23 cellular contexts compared by ENCODE assay signal in genomic region chr3:46131884-46132478, GRCh38.
"Had no signal": no experiment of that assay in that cellular context is flagged by ENCODE, and none has a peak within 500 bp of the region (broad histone marks: within the 10 kb centered on the region; RNA-seq: fewer than 3 reads in every experiment).

No MANE protein-coding gene starts in this region.

- ATAC-seq: effector memory CD8-positive, alpha-beta T cell; gastrocnemius medialis; psoas muscle; right cardiac atrium; stimulated activated naive B cell treated with anti-CD40 and anti-IgM and Interleukin-4, amounts not matched to agents 10 μg/mL and 1 μg/mL and 100 μg/mL, for 72 hours had no signal

- H3K27me3 ChIP-seq: colonic mucosa, gastrocnemius medialis, neural progenitor cell, ovary, transverse colon had no signal

- H3K9me3 ChIP-seq: colonic mucosa, gastrocnemius medialis, mucosa of descending colon, ovary, psoas muscle, thoracic aorta, transverse colon had no signal

- H3K36me3 Mint-ChIP-seq: mesothelial cell of epicardium; naive B cell; neural progenitor cell; stimulated activated naive B cell treated with anti-CD40 and anti-IgM and Interleukin-4, amounts not matched to agents 10 μg/mL and 1 μg/mL and 100 μg/mL, for 72 hours had no signal

- H3K4me3 Mint-ChIP-seq: effector memory CD8-positive, alpha-beta T cell; mesothelial cell of epicardium; naive B cell; nephron; neural progenitor cell; stimulated activated naive B cell treated with anti-CD40 and anti-IgM and Interleukin-4, amounts not matched to agents 10 μg/mL and 1 μg/mL and 100 μg/mL, for 72 hours; stimulated activated naive CD8-positive, alpha-beta T cell treated with anti-CD3 and anti-CD28 coated beads, Interleukin-15, Interleukin-2, amounts not matched to agents 100 ng/mL and 50 ng/mL, for 24 hours had no signal

- H3K27me3 Mint-ChIP-seq: effector memory CD8-positive, alpha-beta T cell; naive B cell; stimulated activated naive B cell treated with anti-CD40 and anti-IgM and Interleukin-4, amounts not matched to agents 10 μg/mL and 1 μg/mL and 100 μg/mL, for 72 hours; stimulated activated naive CD8-positive, alpha-beta T cell treated with anti-CD3 and anti-CD28 coated beads, Interleukin-15, Interleukin-2, amounts not matched to agents 100 ng/mL and 50 ng/mL, for 24 hours had no signal

- H3K27ac ChIP-seq: gastrocnemius medialis, neural progenitor cell, ovary, psoas muscle had no signal

- H3K4me2 ChIP-seq: neural progenitor cell had no signal

- H3K4me1 Mint-ChIP-seq: mesothelial cell of epicardium, nephron, neural progenitor cell had no signal

- H3K36me3 ChIP-seq: colonic mucosa, gastrocnemius medialis, neural progenitor cell, ovary, thoracic aorta, transverse colon had no signal

- H3K9ac ChIP-seq: neural progenitor cell had no signal

- H2AFZ ChIP-seq: neural progenitor cell had no signal

- DNase-seq: central memory CD4-positive, alpha-beta T cell; colonic mucosa; effector memory CD8-positive, alpha-beta T cell; erythroblast; foreskin fibroblast; gastrocnemius medialis; mesenchymal stem cell; mucosa of descending colon; naive B cell; occipital lobe; ovary; psoas muscle; stimulated activated CD4-positive, alpha-beta T cell treated with anti-CD3 and anti-CD28 coated beads, Interleukin-15, amount 100 ng/mL, for 24 hours; stimulated activated CD4-positive, alpha-beta T cell treated with anti-CD3 and anti-CD28 coated beads, Interleukin-2, amount 100 ng/mL, for 48 hours; stimulated activated naive B cell treated with anti-CD40 and anti-IgM and Interleukin-4, amounts not matched to agents 10 μg/mL and 1 μg/mL and 100 μg/mL, for 72 hours; transverse colon had no signal

- H3K9me3 Mint-ChIP-seq: effector memory CD8-positive, alpha-beta T cell; mesothelial cell of epicardium; naive B cell; nephron; neural progenitor cell; stimulated activated naive B cell treated with anti-CD40 and anti-IgM and Interleukin-4, amounts not matched to agents 10 μg/mL and 1 μg/mL and 100 μg/mL, for 72 hours; stimulated activated naive CD8-positive, alpha-beta T cell treated with anti-CD3 and anti-CD28 coated beads, Interleukin-15, Interleukin-2, amounts not matched to agents 100 ng/mL and 50 ng/mL, for 24 hours had no signal

- H3K4me1 ChIP-seq: colonic mucosa, gastrocnemius medialis, neural progenitor cell, psoas muscle, transverse colon had no signal

- H3K4me3 ChIP-seq: colonic mucosa, gastrocnemius medialis, mucosa of descending colon, neural progenitor cell, ovary, psoas muscle, skin epidermis, thoracic aorta, transverse colon had no signal

- H3K27ac Mint-ChIP-seq: mesothelial cell of epicardium; naive B cell; nephron; neural progenitor cell; stimulated activated naive B cell treated with anti-CD40 and anti-IgM and Interleukin-4, amounts not matched to agents 10 μg/mL and 1 μg/mL and 100 μg/mL, for 72 hours; stimulated activated naive CD8-positive, alpha-beta T cell treated with anti-CD3 and anti-CD28 coated beads, Interleukin-15, Interleukin-2, amounts not matched to agents 100 ng/mL and 50 ng/mL, for 24 hours had no signal
